ENCODE assay signal across 8 cellular contexts in the genomic region with DNA sequence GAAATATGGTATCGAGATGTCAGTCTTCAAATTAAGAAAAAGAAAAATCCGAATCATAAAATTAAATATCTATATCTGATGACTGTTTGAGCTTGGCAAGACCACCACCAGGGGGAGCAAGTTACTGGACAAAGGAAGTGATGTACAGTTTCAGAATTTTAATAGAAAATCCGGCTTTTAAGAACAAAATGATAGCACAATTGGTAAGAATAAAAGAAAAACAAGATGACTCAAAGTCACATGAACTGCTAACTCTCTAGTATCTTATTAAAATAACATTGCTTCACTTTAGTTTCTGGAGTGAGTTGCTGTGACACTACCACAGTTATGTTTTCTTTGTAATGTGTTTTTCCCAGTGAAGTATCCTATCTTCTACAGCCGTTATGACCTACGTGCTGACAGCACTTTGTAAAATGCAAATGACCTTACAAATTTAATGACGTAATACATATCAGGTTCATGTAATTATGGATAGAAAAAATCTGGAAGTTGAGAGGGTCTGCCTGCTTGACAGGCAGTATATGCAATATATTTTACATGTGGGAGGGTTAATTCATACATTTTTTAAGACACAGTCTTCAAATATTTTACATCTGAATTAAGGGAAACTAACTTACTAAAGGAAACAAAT.
DNase-seq lines count a peak whose midpoint lies in the region; ATAC-seq and TF ChIP-seq lines count a peak whose summit lies in the region.

No MANE protein-coding gene starts in this region.

- no TSS peak for BruUV-seq in IMR-90 (replicated peaks; lab: Mats Ljungman, UMichigan)

- TF ChIP-seq CTCF in IMR-90 (conservative IDR thresholded peaks at IDR 0.05; ENCODE audit: low read depth, low read length) (peak; percentile 66), fibroblast of mammary gland (conservative IDR thresholded peaks at IDR 0.05; ENCODE audit: control insufficient read depth, insufficient read depth, low read depth, low read length) (peak; percentile 65), parathyroid adenoma (IDR thresholded peaks at IDR 0.05) (peak; percentile 60)

- no peak overlapping the region for H2BK20ac ChIP-seq in IMR-90 (ENCODE audit: low read depth, low read length)

- H3K9me3 ChIP-seq in IMR-90 (ENCODE audit: control insufficient read depth, insufficient read depth, low read length) (no peaks in the 10 kb centered on the region), parathyroid adenoma (ENCODE audit: control insufficient read depth, low read length) (no peaks in the 10 kb centered on the region)

- H3K27ac ChIP-seq in IMR-90 (ENCODE audit: insufficient read depth, low read length) = no peak overlapping the region
- no peak overlapping the region for H3K27ac ChIP-seq in parathyroid adenoma

- H4K5ac ChIP-seq in IMR-90 (ENCODE audit: low read depth, low read length) = no peak overlapping the region

- H3K18ac ChIP-seq in IMR-90 (ENCODE audit: low read depth, low read length) = no peak overlapping the region

- peak; percentile 46 for DNase-seq in A172 (ENCODE audit: low spot score)
- peak; percentile 56 for DNase-seq in EH (ENCODE audit: low read depth)
- peak; percentile 45 for DNase-seq in IMR-90
- peak; percentile 56 for DNase-seq in SK-MEL-5 (ENCODE audit: low read depth, low spot score)
- DNase-seq in fibroblast of mammary gland (ENCODE audit: low read depth) = peak; percentile 68
- no peak for DNase-seq in HuH-7.5 (ENCODE audit: low spot score)

- H4K20me1 ChIP-seq in IMR-90 (ENCODE audit: insufficient read depth, low read length) = no peaks in the 10 kb centered on the region

- in situ Hi-C loops in IMR-90 (cut with MboI; ENCODE audit: low sequenced_read_pairs) = loop anchor here (10.0 kb wide), 1 partner anchor 1147 kb away; no protein-coding TSS in a partner anchor
- in situ Hi-C loops in SK-MEL-5 (cut with HindIII; ENCODE audit: low pct_unique_long_range_greater_than_20kb, low sequenced_read_pairs) = no loop called here

- CTCF ChIA-PET in IMR-90 (lab: Yijun Ruan, JAX) = no interaction called here

- H3K9ac ChIP-seq in IMR-90 (ENCODE audit: low read depth, low read length) (no peak overlapping the region), parathyroid adenoma (no peak overlapping the region)

- H3K4me1 ChIP-seq in IMR-90 (ENCODE audit: control insufficient read depth, insufficient read depth, low read length) (no peaks in the 10 kb centered on the region), parathyroid adenoma (no peaks in the 10 kb centered on the region)

- intact Hi-C loops in IMR-90 (cut with micrococcal nuclease) = loop anchor here (1.0 to 10.0 kb wide), 4 partner anchors 406 to 1347 kb away; a partner anchor contains a TSS

- H3K9me1 ChIP-seq in IMR-90 (ENCODE audit: insufficient read depth, low read length) = no peaks in the 10 kb centered on the region

- no peaks in the 10 kb centered on the region for H3K79me2 ChIP-seq in parathyroid adenoma

- no peak for ATAC-seq in IMR-90 (ENCODE audit: low read depth)
- ATAC-seq in HG03378 (IDR thresholded peaks at IDR 0.05; ENCODE audit: unreplicated experiment) = no peak

- no peaks in the 10 kb centered on the region for H3K79me1 ChIP-seq in IMR-90 (ENCODE audit: low read depth in 1 of 2, low read length in 2 of 2)

- H2BK15ac ChIP-seq in IMR-90 (ENCODE audit: low read depth, low read length) = no peak overlapping the region

- H3K23ac ChIP-seq in IMR-90 (ENCODE audit: low read depth, low read length) = no peak overlapping the region

- H3K4ac ChIP-seq in IMR-90 (ENCODE audit: low read depth, low read length) = no peak overlapping the region

- peak; percentile 50 for TF ChIP-seq RAD21 in IMR-90 (IDR thresholded peaks at IDR 0.05; ENCODE audit: low read length)

- H3K27me3 ChIP-seq in IMR-90 (ENCODE audit: control insufficient read depth, insufficient read depth, low read length) (no peaks in the 10 kb centered on the region), parathyroid adenoma (ENCODE audit: control insufficient read depth, insufficient read depth, low read length) (no peaks in the 10 kb centered on the region)

- no peak overlapping the region for H4K91ac ChIP-seq in IMR-90 (ENCODE audit: insufficient read depth, low read depth, low read length)

- H3K36me3 ChIP-seq in IMR-90 (ENCODE audit: control insufficient read depth, insufficient read depth, low read length) (no peaks in the 10 kb centered on the region), parathyroid adenoma (ENCODE audit: control insufficient read depth, insufficient read depth, low read length) (no peaks in the 10 kb centered on the region)

- no peak overlapping the region for H3K14ac ChIP-seq in IMR-90 (replicated peaks; ENCODE audit: low read depth, low read length)

- H2BK5ac ChIP-seq in IMR-90 (ENCODE audit: low read depth, low read length, poor library complexity, severe bottlenecking) = no peak overlapping the region

- TF ChIP-seq POLR2A in IMR-90 (IDR thresholded peaks at IDR 0.05; ENCODE audit: low read depth, low read length) = no peak

- no peak overlapping the region for H3K56ac ChIP-seq in IMR-90 (ENCODE audit: extremely low read depth, insufficient read depth, low read length)

- H3K4me2 ChIP-seq in IMR-90 (ENCODE audit: low read depth, low read length) = no peak overlapping the region
- H3K4me2 ChIP-seq in parathyroid adenoma (ENCODE audit: low read length) = no peak overlapping the region

- no peak overlapping the region for H2AK9ac ChIP-seq in IMR-90 (replicated peaks; ENCODE audit: low read depth, low read length, poor library complexity)

- H2AK5ac ChIP-seq in IMR-90 (ENCODE audit: low read depth, low read length) = no peak overlapping the region

- WGBS in IMR-90 (ENCODE audit: extremely low coverage in 2 of 2, insufficient read length in 1 of 2), 2 experiments = no CpG with 5 or more reads among the region's 6 CpGs

- dilution Hi-C loops in IMR-90 (cut with HindIII; ENCODE audit: low sequenced_read_pairs, unreplicated experiment) = no loop called here

- H3K4me3 ChIP-seq in IMR-90 (ENCODE audit: insufficient read depth, low read depth, low read length) (no peak overlapping the region), fibroblast of mammary gland (ENCODE audit: control insufficient read depth, low read depth, low read length) (no peak overlapping the region), parathyroid adenoma (ENCODE audit: low read depth, low read length) (no peak overlapping the region)

- H2AFZ ChIP-seq in IMR-90 (replicated peaks; ENCODE audit: low read length, poor library complexity) (no peak overlapping the region), parathyroid adenoma (no peak overlapping the region)

- H4K8ac ChIP-seq in IMR-90 (ENCODE audit: low read depth in 2 of 2, low read length in 2 of 2) = no peak overlapping the region

- POLR2A ChIA-PET in IMR-90 (lab: Charles Lee; ENCODE audit: unreplicated experiment) = no interaction called here

- H2BK120ac ChIP-seq in IMR-90 (ENCODE audit: low read depth, low read length) = no peak overlapping the region

TF ChIP-seq in IMR-90, 13 proteins besides CTCF, POLR2A, EP300 and RAD21:
- peak; percentile 74 for TF ChIP-seq SMC3 (IDR thresholded peaks at IDR 0.05; ENCODE audit: low read depth, low read length)
- no peak for TF ChIP-seq MXI1 (IDR thresholded peaks at IDR 0.05; ENCODE audit: borderline replicate concordance, low read depth, low read length)
